27 cellular contexts compared by ENCODE assay signal in the genomic region with DNA sequence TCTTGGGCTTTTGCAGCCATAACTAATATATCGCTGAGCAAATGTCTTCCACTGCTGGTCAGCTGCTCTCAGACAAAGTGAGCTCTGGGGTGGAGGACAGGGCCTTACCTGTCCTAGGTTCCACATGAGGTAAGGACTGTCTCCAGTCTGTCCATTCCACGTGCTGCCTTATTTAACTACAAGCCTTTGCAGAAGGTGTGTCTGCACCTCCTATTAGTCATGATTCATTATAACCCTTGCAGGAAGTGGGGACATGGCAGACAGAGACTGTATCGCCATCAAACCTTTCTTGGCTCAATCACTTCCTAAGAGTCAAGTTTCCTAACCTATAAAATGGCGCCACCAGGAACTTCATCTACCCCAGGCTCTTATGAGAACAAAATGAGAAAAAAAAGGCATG. TPM values are rescaled to one million over a fixed set of nuclear protein-coding genes. Genes with fewer than 3 reads are reported as not detected.
DNase-seq lines count a peak whose midpoint lies in the region; ATAC-seq and TF ChIP-seq lines count a peak whose summit lies in the region.
"Had no signal": no experiment of that assay in that cellular context is flagged by ENCODE, and none has a peak within 500 bp of the region (broad histone marks: within the 10 kb centered on the region; RNA-seq: fewer than 3 reads in every experiment).

No MANE protein-coding gene starts in this region.

- H3K4me1 Mint-ChIP-seq in stimulated activated naive CD8-positive, alpha-beta T cell treated with anti-CD3 and anti-CD28 coated beads, Interleukin-15, Interleukin-2, amounts not matched to agents 100 ng/mL and 50 ng/mL, for 24 hours (ENCODE audit: low read depth): peaks cover 78% of the 10 kb centered on the region
- H3K4me1 Mint-ChIP-seq in activated CD8-positive, alpha-beta T cell treated with anti-CD3 and anti-CD28 coated beads, Interleukin-2, amount 10 ng/mL, durations not matched to agents 7 days and 5 days (ENCODE audit: low read depth): peaks cover 71% of the 10 kb centered on the region
- peaks cover 76% of the 10 kb centered on the region for H3K4me1 Mint-ChIP-seq in stimulated activated naive CD8-positive, alpha-beta T cell treated with anti-CD3 and anti-CD28 coated beads, Interleukin-15, amount 100 ng/mL, for 72 hours

- H3K4me3 ChIP-seq in epithelial cell of esophagus (ENCODE audit: low read length): no peak overlapping the region
- no peak overlapping the region for H3K4me3 ChIP-seq in HAP-1
- H3K4me3 ChIP-seq: adrenal gland; BLaER1 treated with 17β-estradiol and CSF1 and Interleukin-3, amounts not matched to agents 10 nM and 100 nM; body of pancreas; neural progenitor cell; right atrium auricular region; testis had no signal

- H3K4me3 Mint-ChIP-seq in stimulated activated naive CD8-positive, alpha-beta T cell treated with anti-CD3 and anti-CD28 coated beads, Interleukin-15, Interleukin-2, amounts not matched to agents 100 ng/mL and 50 ng/mL, for 24 hours: no peak overlapping the region
- H3K4me3 Mint-ChIP-seq in activated CD8-positive, alpha-beta T cell treated with anti-CD3 and anti-CD28 coated beads, Interleukin-2, amount 10 ng/mL, durations not matched to agents 7 days and 5 days: no peak overlapping the region
- peak overlapping the region in 1 of 2 donors; percentile 86 for H3K4me3 Mint-ChIP-seq in stimulated activated naive CD8-positive, alpha-beta T cell treated with anti-CD3 and anti-CD28 coated beads, Interleukin-15, amount 100 ng/mL, for 72 hours
- H3K4me3 Mint-ChIP-seq: dendritic cell treated with granulocyte-macrophage colony-stimulating factor and Interleukin-4, amounts not matched to agents 40 ng/mL and 50 ng/mL, for 4 days; endodermal cell; neural progenitor cell had no signal

- H3K27me3 Mint-ChIP-seq in stimulated activated naive CD8-positive, alpha-beta T cell treated with anti-CD3 and anti-CD28 coated beads, Interleukin-15, Interleukin-2, amounts not matched to agents 100 ng/mL and 50 ng/mL, for 24 hours: no peaks in the 10 kb centered on the region
- H3K27me3 Mint-ChIP-seq in activated CD8-positive, alpha-beta T cell treated with anti-CD3 and anti-CD28 coated beads, Interleukin-2, amount 10 ng/mL, durations not matched to agents 7 days and 5 days (ENCODE audit: low read depth): no peaks in the 10 kb centered on the region
- no peaks in the 10 kb centered on the region for H3K27me3 Mint-ChIP-seq in stimulated activated naive CD8-positive, alpha-beta T cell treated with anti-CD3 and anti-CD28 coated beads, Interleukin-15, amount 100 ng/mL, for 72 hours
- H3K27me3 Mint-ChIP-seq: dendritic cell treated with granulocyte-macrophage colony-stimulating factor and Interleukin-4, amounts not matched to agents 40 ng/mL and 50 ng/mL, for 4 days had no signal

- H3K36me3 Mint-ChIP-seq in stimulated activated naive CD8-positive, alpha-beta T cell treated with anti-CD3 and anti-CD28 coated beads, Interleukin-15, Interleukin-2, amounts not matched to agents 100 ng/mL and 50 ng/mL, for 24 hours (ENCODE audit: low read depth): peaks cover 92% of the 10 kb centered on the region
- H3K36me3 Mint-ChIP-seq in activated CD8-positive, alpha-beta T cell treated with anti-CD3 and anti-CD28 coated beads, Interleukin-2, amount 10 ng/mL, durations not matched to agents 7 days and 5 days (ENCODE audit: low read depth): peaks cover 82% of the 10 kb centered on the region

- CTCF ChIA-PET in activated CD8-positive, alpha-beta T cell treated with anti-CD3 and anti-CD28 coated beads, Interleukin-2, amount 10 ng/mL, durations not matched to agents 7 days and 5 days (lab: Charles Lee): interaction anchor here (1.4 kb wide), 1 partner anchor 8 kb away, joined by 5 read pairs; no protein-coding TSS in a partner anchor

- no peaks in the 10 kb centered on the region for H3K9me3 ChIP-seq in HAP-1
- H3K9me3 ChIP-seq: adrenal gland; BLaER1 treated with 17β-estradiol and CSF1 and Interleukin-3, amounts not matched to agents 10 nM and 100 nM; body of pancreas; right atrium auricular region; testis had no signal

- no peak for DNase-seq in stimulated activated naive CD8-positive, alpha-beta T cell treated with anti-CD3 and anti-CD28 coated beads, Interleukin-15, Interleukin-2, amounts not matched to agents 100 U/mL and 50 U/mL, for 24 hours
- DNase-seq in activated CD8-positive, alpha-beta T cell treated with anti-CD3 and anti-CD28 coated beads, Interleukin-2, amount 10 ng/mL, durations not matched to agents 7 days and 5 days: no peak
- DNase-seq in epithelial cell of esophagus (ENCODE audit: low read depth): peak; percentile 50
- no peak for DNase-seq in stimulated activated naive CD8-positive, alpha-beta T cell treated with anti-CD3 and anti-CD28 coated beads, Interleukin-15, amount 100 ng/mL, for 72 hours
- DNase-seq in T1000 (lab: John Stamatoyannopoulos, UW): no peak
- DNase-seq in HAP-1 (ENCODE audit: low spot score in 2 of 2): no peak
- no peak for DNase-seq in SIG-M5 (lab: John Stamatoyannopoulos, UW)
- DNase-seq: body of pancreas; endodermal cell; KG1; left cardiac atrium; MM.1S; NCI-H2029 treated with DMSO at 0.1 percent for 48 hours; NCI-H524 treated with DMSO at 0.1 percent for 48 hours; OCI-M1; small intestine; stimulated activated naive CD4-positive, alpha-beta T cell; testis had no signal

- TF ChIP-seq CTCF in epithelial cell of esophagus (IDR thresholded peaks at IDR 0.05; ENCODE audit: insufficient read depth, low read depth, low read length, missing control alignments): no peak

- H3K27me3 ChIP-seq in HAP-1 (ENCODE audit: low read depth): no peaks in the 10 kb centered on the region
- H3K27me3 ChIP-seq: adrenal gland; BLaER1 treated with 17β-estradiol and CSF1 and Interleukin-3, amounts not matched to agents 10 nM and 100 nM; body of pancreas; neural progenitor cell; right atrium auricular region; testis had no signal

- POLR2A ChIA-PET in activated CD8-positive, alpha-beta T cell treated with anti-CD3 and anti-CD28 coated beads, Interleukin-2, amount 10 ng/mL, durations not matched to agents 7 days and 5 days (lab: Charles Lee): no interaction called here

- no peaks in the 10 kb centered on the region for H3K9me3 Mint-ChIP-seq in stimulated activated naive CD8-positive, alpha-beta T cell treated with anti-CD3 and anti-CD28 coated beads, Interleukin-15, Interleukin-2, amounts not matched to agents 100 ng/mL and 50 ng/mL, for 24 hours
- no peaks in the 10 kb centered on the region for H3K9me3 Mint-ChIP-seq in activated CD8-positive, alpha-beta T cell treated with anti-CD3 and anti-CD28 coated beads, Interleukin-2, amount 10 ng/mL, durations not matched to agents 7 days and 5 days (ENCODE audit: insufficient read depth)
- H3K9me3 Mint-ChIP-seq in stimulated activated naive CD8-positive, alpha-beta T cell treated with anti-CD3 and anti-CD28 coated beads, Interleukin-15, amount 100 ng/mL, for 72 hours: no peaks in the 10 kb centered on the region
- H3K9me3 Mint-ChIP-seq: dendritic cell treated with granulocyte-macrophage colony-stimulating factor and Interleukin-4, amounts not matched to agents 40 ng/mL and 50 ng/mL, for 4 days; endodermal cell; neural progenitor cell had no signal

- in situ Hi-C loops in HAP-1 (cut with MboI; ENCODE audit: low sequenced_read_pairs): no loop called here

- no peak for ATAC-seq in stimulated activated naive CD8-positive, alpha-beta T cell treated with anti-CD3 and anti-CD28 coated beads, Interleukin-15, Interleukin-2, amounts not matched to agents 100 U/mL and 50 U/mL, for 24 hours
- ATAC-seq in activated CD8-positive, alpha-beta T cell treated with anti-CD3 and anti-CD28 coated beads, Interleukin-2, amount 10 ng/mL, durations not matched to agents 7 days and 5 days: peak; percentile 24
- peak; percentile 26 for ATAC-seq in stimulated activated naive CD8-positive, alpha-beta T cell treated with anti-CD3 and anti-CD28 coated beads, Interleukin-15, amount 100 ng/mL, for 72 hours
- ATAC-seq: activated CD4-positive, CD25-positive, alpha-beta regulatory T cell treated with anti-CD3 and anti-CD28 coated beads, Interleukin-2, amount 50 U/mL, for 24 hours; body of pancreas; left cardiac atrium had no signal

- H3K36me3 ChIP-seq in HAP-1 (replicated peaks): peaks cover 46% of the 10 kb centered on the region

- peak overlapping the region; percentile 54 for H3K27ac Mint-ChIP-seq in stimulated activated naive CD8-positive, alpha-beta T cell treated with anti-CD3 and anti-CD28 coated beads, Interleukin-15, Interleukin-2, amounts not matched to agents 100 ng/mL and 50 ng/mL, for 24 hours
- peak overlapping the region; percentile 62 for H3K27ac Mint-ChIP-seq in activated CD8-positive, alpha-beta T cell treated with anti-CD3 and anti-CD28 coated beads, Interleukin-2, amount 10 ng/mL, durations not matched to agents 7 days and 5 days
- H3K27ac Mint-ChIP-seq in stimulated activated naive CD8-positive, alpha-beta T cell treated with anti-CD3 and anti-CD28 coated beads, Interleukin-15, amount 100 ng/mL, for 72 hours: no peak overlapping the region
- H3K27ac Mint-ChIP-seq: dendritic cell treated with granulocyte-macrophage colony-stimulating factor and Interleukin-4, amounts not matched to agents 40 ng/mL and 50 ng/mL, for 4 days; endodermal cell; neural progenitor cell had no signal

- peaks cover 8% of the 10 kb centered on the region for H3K4me1 ChIP-seq in HAP-1

RNA-seq across cellular contexts. Expression of gene WDR25, which starts 6.3 kb away (rescaled TPM):
- total RNA-seq in activated CD8-positive, alpha-beta T cell treated with anti-CD3 and anti-CD28 coated beads, Interleukin-2, amount 10 ng/mL, durations not matched to agents 7 days and 5 days: 1 to 10 TPM; 7.2 to 7.9 TPM

RNA-seq across cellular contexts. Expression of gene SLC25A47, which starts 46.9 kb away (rescaled TPM):
- not detected for total RNA-seq in activated CD8-positive, alpha-beta T cell treated with anti-CD3 and anti-CD28 coated beads, Interleukin-2, amount 10 ng/mL, durations not matched to agents 7 days and 5 days
- total RNA-seq: body of pancreas, endodermal cell, frontal cortex, left cardiac atrium, right atrium auricular region, urinary bladder had no signal

Comparison
In these comparisons a context has a peak if more than half of its experiments do, and no peak if none do; other contexts are left out.
1. H3K27ac Mint-ChIP-seq: peak in stimulated activated naive CD8-positive, alpha-beta T cell treated with anti-CD3 and anti-CD28 coated beads, Interleukin-15, Interleukin-2, amounts not matched to agents 100 ng/mL and 50 ng/mL, for 24 hours (single experiment) and activated CD8-positive, alpha-beta T cell treated with anti-CD3 and anti-CD28 coated beads, Interleukin-2, amount 10 ng/mL, durations not matched to agents 7 days and 5 days (single experiment); none in stimulated activated naive CD8-positive, alpha-beta T cell treated with anti-CD3 and anti-CD28 coated beads, Interleukin-15, amount 100 ng/mL, for 72 hours (0 of 2).